ENCODE assay signal across 12 cellular contexts in genomic region chr15:28132524-28133275, GRCh38. TPM values are rescaled to one million over a fixed set of nuclear protein-coding genes. Genes with fewer than 3 reads are reported as not detected.
A peak's percentile ranks its signal among the peaks of the same experiment; 100 is the strongest.
DNase-seq lines count a peak whose midpoint lies in the region; ATAC-seq and TF ChIP-seq lines count a peak whose summit lies in the region.
"Had no signal": no experiment of that assay in that cellular context is flagged by ENCODE, and none has a peak within 500 bp of the region (broad histone marks: within the 10 kb centered on the region; RNA-seq: fewer than 3 reads in every experiment).

No MANE protein-coding gene starts in this region.

- peaks cover 0 to 6% of the 10 kb centered on the region in 2 donors for H3K4me1 ChIP-seq in left lung

- H3K4me3 ChIP-seq in cardiac fibroblast (replicated peaks in 1 of 2; ENCODE audit: low read depth in 2 of 2, low read length in 2 of 2), result no peak overlapping the region
- H3K4me3 ChIP-seq in left lung, result no peak overlapping the region
- H3K4me3 ChIP-seq: BLaER1 had no signal

- DNase-seq in AG08396 (ENCODE audit: low spot score) (peak; percentile 64), HCEC 1CT (peak; percentile 67), cardiac fibroblast (ENCODE audit: low read depth in 2 of 2) (peak; percentile 26 to 65), left lung (peak in 1 of 2 donors; percentile 75), GM10266 (ENCODE audit: extremely low spot score) (no peak), GM10248 (ENCODE audit: extremely low spot score) (no peak)
- DNase-seq: DND-41, NCI-H1105 treated with DMSO at 0.1 percent for 48 hours, NCI-H345 had no signal

- TF ChIP-seq CTCF in cardiac fibroblast (IDR thresholded peaks at IDR 0.05; ENCODE audit: low read depth, low read length) (no peak), left lung (IDR thresholded peaks at IDR 0.05) (no peak), GM10266 (IDR thresholded peaks at IDR 0.05; ENCODE audit: control insufficient read depth, insufficient read depth, low read depth, missing control alignments) (no peak), GM10248 (IDR thresholded peaks at IDR 0.05; ENCODE audit: control extremely low read depth, extremely low read depth, low read depth, missing control alignments) (no peak)

- POLR2A ChIA-PET in GM10248 (lab: Yijun Ruan, JAX), result no interaction called here

- ATAC-seq in left lung (peak; percentile 20), GM21381 (IDR thresholded peaks at IDR 0.05; ENCODE audit: unreplicated experiment) (no peak), HG03139 (IDR thresholded peaks at IDR 0.05; ENCODE audit: unreplicated experiment) (no peak)

- H3K27me3 ChIP-seq in left lung, result no peaks in the 10 kb centered on the region
- H3K27me3 ChIP-seq: BLaER1 had no signal

- no peaks in the 10 kb centered on the region for H3K9me3 ChIP-seq in left lung
- H3K9me3 ChIP-seq: BLaER1 had no signal

- peaks cover 0 to 51% of the 10 kb centered on the region in 2 donors for H3K36me3 ChIP-seq in left lung

- intact Hi-C loops in left lung (cut with DNase I), result no loop called here

- CTCF ChIA-PET in GM10248 (lab: Yijun Ruan, JAX), result no interaction called here

- H3K27ac ChIP-seq in left lung, result peak overlapping the region in 1 of 2 donors; percentile 45
- H3K27ac ChIP-seq: BLaER1 had no signal

RNA-seq across cellular contexts. Expression of gene OCA2, which starts 33.6 kb away (rescaled TPM):
- 1 to 10 TPM in 1 of 2 donors, under 1 TPM in 1; 0.81 to 4.0 TPM for total RNA-seq in left lung

Comparison
In these comparisons a context has a peak if more than half of its experiments do, and no peak if none do; other contexts are left out.
1. DNase-seq: peak in AG08396 (single experiment), HCEC 1CT (single experiment) and cardiac fibroblast (2 of 2); none in GM10266 (single experiment) and GM10248 (single experiment).